In the genomic region with DNA sequence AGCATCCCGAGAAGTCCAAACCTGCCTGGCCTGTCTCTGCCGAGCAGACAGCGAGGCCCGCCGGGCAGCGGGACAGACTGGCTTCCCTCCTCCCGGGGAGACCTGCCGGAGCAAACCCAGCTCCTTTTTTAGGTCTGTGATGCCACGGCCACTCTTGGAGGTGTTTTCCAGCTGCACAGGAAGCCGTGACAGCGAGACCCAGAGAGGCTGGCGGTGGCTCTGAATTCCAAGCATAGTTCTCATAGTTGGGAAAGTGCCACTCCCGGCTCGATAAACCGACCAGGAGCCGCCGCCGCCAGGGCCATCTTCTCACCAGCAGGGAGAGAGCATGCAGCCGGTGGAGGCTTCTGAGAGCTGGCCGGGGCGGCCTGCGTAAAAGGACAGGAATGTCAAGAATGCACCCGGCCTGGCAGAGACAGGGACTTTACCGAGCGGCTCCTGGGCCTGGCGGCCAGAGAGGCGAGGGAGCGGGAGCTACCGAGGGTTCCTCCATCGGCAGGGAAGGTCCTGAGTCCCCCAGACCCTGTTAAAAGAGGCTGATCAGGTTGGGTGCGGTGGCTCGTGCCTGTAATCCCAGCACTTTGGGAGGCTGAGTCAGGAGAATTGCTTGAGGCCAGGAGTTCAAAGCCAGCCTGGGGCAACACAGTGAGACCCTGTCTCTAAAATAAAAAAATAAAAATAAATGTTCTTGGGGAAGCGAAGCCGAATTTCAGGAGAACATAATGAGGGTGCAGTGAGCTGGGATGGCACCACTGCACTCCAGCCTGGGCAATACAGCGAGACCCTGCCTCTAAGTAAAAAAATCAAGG, we compare ENCODE assay signal across 1 cellular context.
TF ChIP-seq lines count a peak whose summit lies in the region.

No MANE protein-coding gene starts in this region.

TF ChIP-seq in HepG2, 621 proteins besides CTCF, POLR2A, EP300 and RAD21 (continued from another document and continues in another):
- TF ChIP-seq, protein P1, sequence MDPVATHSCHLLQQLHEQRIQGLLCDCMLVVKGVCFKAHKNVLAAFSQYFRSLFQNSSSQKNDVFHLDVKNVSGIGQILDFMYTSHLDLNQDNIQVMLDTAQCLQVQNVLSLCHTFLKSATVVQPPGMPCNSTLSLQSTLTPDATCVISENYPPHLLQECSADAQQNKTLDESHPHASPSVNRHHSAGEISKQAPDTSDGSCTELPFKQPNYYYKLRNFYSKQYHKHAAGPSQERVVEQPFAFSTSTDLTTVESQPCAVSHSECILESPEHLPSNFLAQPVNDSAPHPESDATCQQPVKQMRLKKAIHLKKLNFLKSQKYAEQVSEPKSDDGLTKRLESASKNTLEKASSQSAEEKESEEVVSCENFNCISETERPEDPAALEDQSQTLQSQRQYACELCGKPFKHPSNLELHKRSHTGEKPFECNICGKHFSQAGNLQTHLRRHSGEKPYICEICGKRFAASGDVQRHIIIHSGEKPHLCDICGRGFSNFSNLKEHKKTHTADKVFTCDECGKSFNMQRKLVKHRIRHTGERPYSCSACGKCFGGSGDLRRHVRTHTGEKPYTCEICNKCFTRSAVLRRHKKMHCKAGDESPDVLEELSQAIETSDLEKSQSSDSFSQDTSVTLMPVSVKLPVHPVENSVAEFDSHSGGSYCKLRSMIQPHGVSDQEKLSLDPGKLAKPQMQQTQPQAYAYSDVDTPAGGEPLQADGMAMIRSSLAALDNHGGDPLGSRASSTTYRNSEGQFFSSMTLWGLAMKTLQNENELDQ (CRISPR knock-in tag; IDR thresholded peaks at IDR 0.05; ENCODE audit: borderline replicate concordance): no peak
- TF ChIP-seq, protein P2, sequence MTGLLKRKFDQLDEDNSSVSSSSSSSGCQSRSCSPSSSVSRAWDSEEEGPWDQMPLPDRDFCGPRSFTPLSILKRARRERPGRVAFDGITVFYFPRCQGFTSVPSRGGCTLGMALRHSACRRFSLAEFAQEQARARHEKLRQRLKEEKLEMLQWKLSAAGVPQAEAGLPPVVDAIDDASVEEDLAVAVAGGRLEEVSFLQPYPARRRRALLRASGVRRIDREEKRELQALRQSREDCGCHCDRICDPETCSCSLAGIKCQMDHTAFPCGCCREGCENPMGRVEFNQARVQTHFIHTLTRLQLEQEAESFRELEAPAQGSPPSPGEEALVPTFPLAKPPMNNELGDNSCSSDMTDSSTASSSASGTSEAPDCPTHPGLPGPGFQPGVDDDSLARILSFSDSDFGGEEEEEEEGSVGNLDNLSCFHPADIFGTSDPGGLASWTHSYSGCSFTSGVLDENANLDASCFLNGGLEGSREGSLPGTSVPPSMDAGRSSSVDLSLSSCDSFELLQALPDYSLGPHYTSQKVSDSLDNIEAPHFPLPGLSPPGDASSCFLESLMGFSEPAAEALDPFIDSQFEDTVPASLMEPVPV (CRISPR knock-in tag; IDR thresholded peaks at IDR 0.05): no peak
- TF ChIP-seq MTA1 (CRISPR knock-in tag; IDR thresholded peaks at IDR 0.05; ENCODE audit: borderline replicate concordance): peak; percentile 77; the same call in 1 of the 2 replicates
- TF ChIP-seq, protein P3, sequence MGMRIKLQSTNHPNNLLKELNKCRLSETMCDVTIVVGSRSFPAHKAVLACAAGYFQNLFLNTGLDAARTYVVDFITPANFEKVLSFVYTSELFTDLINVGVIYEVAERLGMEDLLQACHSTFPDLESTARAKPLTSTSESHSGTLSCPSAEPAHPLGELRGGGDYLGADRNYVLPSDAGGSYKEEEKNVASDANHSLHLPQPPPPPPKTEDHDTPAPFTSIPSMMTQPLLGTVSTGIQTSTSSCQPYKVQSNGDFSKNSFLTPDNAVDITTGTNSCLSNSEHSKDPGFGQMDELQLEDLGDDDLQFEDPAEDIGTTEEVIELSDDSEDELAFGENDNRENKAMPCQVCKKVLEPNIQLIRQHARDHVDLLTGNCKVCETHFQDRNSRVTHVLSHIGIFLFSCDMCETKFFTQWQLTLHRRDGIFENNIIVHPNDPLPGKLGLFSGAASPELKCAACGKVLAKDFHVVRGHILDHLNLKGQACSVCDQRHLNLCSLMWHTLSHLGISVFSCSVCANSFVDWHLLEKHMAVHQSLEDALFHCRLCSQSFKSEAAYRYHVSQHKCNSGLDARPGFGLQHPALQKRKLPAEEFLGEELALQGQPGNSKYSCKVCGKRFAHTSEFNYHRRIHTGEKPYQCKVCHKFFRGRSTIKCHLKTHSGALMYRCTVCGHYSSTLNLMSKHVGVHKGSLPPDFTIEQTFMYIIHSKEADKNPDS (CRISPR knock-in tag; IDR thresholded peaks at IDR 0.05): no peak
- TF ChIP-seq KLF13 (CRISPR knock-in tag; IDR thresholded peaks at IDR 0.05): no peak
- peak; percentile 73; the same call in 1 of the 2 replicates for TF ChIP-seq ISL2 (CRISPR knock-in tag; IDR thresholded peaks at IDR 0.05)
- no peak; the same call in 1 of the 2 replicates for TF ChIP-seq JDP2 (CRISPR knock-in tag; IDR thresholded peaks at IDR 0.05; ENCODE audit: borderline replicate concordance)
- no peak for TF ChIP-seq SMYD3 (CRISPR knock-in tag; IDR thresholded peaks at IDR 0.05)
- no peak for TF ChIP-seq HMGA1 (CRISPR knock-in tag; conservative IDR thresholded peaks at IDR 0.05)
- TF ChIP-seq KDM5A (IDR thresholded peaks at IDR 0.05; ENCODE audit: borderline replicate concordance, low read length): no peak
- TF ChIP-seq, protein P4, sequence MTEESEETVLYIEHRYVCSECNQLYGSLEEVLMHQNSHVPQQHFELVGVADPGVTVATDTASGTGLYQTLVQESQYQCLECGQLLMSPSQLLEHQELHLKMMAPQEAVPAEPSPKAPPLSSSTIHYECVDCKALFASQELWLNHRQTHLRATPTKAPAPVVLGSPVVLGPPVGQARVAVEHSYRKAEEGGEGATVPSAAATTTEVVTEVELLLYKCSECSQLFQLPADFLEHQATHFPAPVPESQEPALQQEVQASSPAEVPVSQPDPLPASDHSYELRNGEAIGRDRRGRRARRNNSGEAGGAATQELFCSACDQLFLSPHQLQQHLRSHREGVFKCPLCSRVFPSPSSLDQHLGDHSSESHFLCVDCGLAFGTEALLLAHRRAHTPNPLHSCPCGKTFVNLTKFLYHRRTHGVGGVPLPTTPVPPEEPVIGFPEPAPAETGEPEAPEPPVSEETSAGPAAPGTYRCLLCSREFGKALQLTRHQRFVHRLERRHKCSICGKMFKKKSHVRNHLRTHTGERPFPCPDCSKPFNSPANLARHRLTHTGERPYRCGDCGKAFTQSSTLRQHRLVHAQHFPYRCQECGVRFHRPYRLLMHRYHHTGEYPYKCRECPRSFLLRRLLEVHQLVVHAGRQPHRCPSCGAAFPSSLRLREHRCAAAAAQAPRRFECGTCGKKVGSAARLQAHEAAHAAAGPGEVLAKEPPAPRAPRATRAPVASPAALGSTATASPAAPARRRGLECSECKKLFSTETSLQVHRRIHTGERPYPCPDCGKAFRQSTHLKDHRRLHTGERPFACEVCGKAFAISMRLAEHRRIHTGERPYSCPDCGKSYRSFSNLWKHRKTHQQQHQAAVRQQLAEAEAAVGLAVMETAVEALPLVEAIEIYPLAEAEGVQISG (CRISPR knock-in tag; IDR thresholded peaks at IDR 0.05): peak; percentile 71
- peak; percentile 88 for TF ChIP-seq ZNF430 (CRISPR knock-in tag; IDR thresholded peaks at IDR 0.05)
- no peak for TF ChIP-seq ZNF446 (CRISPR knock-in tag; IDR thresholded peaks at IDR 0.05)
- TF ChIP-seq, protein P5, sequence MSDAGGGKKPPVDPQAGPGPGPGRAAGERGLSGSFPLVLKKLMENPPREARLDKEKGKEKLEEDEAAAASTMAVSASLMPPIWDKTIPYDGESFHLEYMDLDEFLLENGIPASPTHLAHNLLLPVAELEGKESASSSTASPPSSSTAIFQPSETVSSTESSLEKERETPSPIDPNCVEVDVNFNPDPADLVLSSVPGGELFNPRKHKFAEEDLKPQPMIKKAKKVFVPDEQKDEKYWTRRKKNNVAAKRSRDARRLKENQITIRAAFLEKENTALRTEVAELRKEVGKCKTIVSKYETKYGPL (CRISPR knock-in tag; IDR thresholded peaks at IDR 0.05): no peak
- TF ChIP-seq SMAD1 (CRISPR knock-in tag; IDR thresholded peaks at IDR 0.05; ENCODE audit: borderline replicate concordance, low read depth): 0 out of 2 replicates have a peak, but pooled peaks have one; percentile 37
- TF ChIP-seq FOXJ3 (CRISPR knock-in tag; IDR thresholded peaks at IDR 0.05; ENCODE audit: borderline replicate concordance): peak; percentile 40; the same call in 1 of the 2 replicates
- TF ChIP-seq, protein P6, sequence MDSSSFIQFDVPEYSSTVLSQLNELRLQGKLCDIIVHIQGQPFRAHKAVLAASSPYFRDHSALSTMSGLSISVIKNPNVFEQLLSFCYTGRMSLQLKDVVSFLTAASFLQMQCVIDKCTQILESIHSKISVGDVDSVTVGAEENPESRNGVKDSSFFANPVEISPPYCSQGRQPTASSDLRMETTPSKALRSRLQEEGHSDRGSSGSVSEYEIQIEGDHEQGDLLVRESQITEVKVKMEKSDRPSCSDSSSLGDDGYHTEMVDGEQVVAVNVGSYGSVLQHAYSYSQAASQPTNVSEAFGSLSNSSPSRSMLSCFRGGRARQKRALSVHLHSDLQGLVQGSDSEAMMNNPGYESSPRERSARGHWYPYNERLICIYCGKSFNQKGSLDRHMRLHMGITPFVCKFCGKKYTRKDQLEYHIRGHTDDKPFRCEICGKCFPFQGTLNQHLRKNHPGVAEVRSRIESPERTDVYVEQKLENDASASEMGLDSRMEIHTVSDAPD (CRISPR knock-in tag; IDR thresholded peaks at IDR 0.05): peak; percentile 98
- peak; percentile 67; the same call in 1 of the 2 replicates for TF ChIP-seq ZNF839 (CRISPR knock-in tag; IDR thresholded peaks at IDR 0.05; ENCODE audit: borderline replicate concordance)
- TF ChIP-seq SP4 (CRISPR knock-in tag; IDR thresholded peaks at IDR 0.05): peak; percentile 62; the same call in 1 of the 2 replicates
- TF ChIP-seq, protein P7, sequence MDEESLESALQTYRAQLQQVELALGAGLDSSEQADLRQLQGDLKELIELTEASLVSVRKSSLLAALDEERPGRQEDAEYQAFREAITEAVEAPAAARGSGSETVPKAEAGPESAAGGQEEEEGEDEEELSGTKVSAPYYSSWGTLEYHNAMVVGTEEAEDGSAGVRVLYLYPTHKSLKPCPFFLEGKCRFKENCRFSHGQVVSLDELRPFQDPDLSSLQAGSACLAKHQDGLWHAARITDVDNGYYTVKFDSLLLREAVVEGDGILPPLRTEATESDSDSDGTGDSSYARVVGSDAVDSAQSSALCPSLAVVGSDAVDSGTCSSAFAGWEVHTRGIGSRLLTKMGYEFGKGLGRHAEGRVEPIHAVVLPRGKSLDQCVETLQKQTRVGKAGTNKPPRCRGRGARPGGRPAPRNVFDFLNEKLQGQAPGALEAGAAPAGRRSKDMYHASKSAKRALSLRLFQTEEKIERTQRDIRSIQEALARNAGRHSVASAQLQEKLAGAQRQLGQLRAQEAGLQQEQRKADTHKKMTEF (CRISPR knock-in tag; IDR thresholded peaks at IDR 0.05): peak; percentile 90
- TF ChIP-seq, protein P8, sequence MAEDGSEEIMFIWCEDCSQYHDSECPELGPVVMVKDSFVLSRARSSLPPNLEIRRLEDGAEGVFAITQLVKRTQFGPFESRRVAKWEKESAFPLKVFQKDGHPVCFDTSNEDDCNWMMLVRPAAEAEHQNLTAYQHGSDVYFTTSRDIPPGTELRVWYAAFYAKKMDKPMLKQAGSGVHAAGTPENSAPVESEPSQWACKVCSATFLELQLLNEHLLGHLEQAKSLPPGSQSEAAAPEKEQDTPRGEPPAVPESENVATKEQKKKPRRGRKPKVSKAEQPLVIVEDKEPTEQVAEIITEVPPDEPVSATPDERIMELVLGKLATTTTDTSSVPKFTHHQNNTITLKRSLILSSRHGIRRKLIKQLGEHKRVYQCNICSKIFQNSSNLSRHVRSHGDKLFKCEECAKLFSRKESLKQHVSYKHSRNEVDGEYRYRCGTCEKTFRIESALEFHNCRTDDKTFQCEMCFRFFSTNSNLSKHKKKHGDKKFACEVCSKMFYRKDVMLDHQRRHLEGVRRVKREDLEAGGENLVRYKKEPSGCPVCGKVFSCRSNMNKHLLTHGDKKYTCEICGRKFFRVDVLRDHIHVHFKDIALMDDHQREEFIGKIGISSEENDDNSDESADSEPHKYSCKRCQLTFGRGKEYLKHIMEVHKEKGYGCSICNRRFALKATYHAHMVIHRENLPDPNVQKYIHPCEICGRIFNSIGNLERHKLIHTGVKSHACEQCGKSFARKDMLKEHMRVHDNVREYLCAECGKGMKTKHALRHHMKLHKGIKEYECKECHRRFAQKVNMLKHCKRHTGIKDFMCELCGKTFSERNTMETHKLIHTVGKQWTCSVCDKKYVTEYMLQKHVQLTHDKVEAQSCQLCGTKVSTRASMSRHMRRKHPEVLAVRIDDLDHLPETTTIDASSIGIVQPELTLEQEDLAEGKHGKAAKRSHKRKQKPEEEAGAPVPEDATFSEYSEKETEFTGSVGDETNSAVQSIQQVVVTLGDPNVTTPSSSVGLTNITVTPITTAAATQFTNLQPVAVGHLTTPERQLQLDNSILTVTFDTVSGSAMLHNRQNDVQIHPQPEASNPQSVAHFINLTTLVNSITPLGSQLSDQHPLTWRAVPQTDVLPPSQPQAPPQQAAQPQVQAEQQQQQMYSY (CRISPR knock-in tag; IDR thresholded peaks at IDR 0.05): no peak; the same call in 1 of the 2 replicates
- TF ChIP-seq FOXP1 (IDR thresholded peaks at IDR 0.05): no peak
- TF ChIP-seq FOXP1 (CRISPR knock-in tag; IDR thresholded peaks at IDR 0.05): no peak
- TF ChIP-seq, protein P9, sequence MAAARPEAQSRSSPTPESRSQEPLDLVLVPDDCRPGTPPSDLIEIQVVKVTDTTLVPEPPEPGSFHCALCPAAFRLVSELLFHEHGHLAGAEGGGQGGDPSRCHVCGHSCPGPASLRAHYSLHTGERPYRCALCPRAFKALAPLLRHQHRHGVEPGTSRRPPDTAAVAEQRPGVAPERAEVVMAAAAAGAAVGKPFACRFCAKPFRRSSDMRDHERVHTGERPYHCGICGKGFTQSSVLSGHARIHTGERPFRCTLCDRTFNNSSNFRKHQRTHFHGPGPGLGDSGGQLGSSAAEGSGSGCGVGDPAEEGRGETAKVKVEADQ (CRISPR knock-in tag; IDR thresholded peaks at IDR 0.05; ENCODE audit: borderline replicate concordance): peak; percentile 77; the same call in 1 of the 2 replicates
- TF ChIP-seq ZFAT (CRISPR knock-in tag; conservative IDR thresholded peaks at IDR 0.05): no peak
- TF ChIP-seq, protein P10, sequence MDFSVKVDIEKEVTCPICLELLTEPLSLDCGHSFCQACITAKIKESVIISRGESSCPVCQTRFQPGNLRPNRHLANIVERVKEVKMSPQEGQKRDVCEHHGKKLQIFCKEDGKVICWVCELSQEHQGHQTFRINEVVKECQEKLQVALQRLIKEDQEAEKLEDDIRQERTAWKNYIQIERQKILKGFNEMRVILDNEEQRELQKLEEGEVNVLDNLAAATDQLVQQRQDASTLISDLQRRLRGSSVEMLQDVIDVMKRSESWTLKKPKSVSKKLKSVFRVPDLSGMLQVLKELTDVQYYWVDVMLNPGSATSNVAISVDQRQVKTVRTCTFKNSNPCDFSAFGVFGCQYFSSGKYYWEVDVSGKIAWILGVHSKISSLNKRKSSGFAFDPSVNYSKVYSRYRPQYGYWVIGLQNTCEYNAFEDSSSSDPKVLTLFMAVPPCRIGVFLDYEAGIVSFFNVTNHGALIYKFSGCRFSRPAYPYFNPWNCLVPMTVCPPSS (IDR thresholded peaks at IDR 0.05): no peak
